8 cellular contexts compared by ENCODE assay signal in the genomic region with DNA sequence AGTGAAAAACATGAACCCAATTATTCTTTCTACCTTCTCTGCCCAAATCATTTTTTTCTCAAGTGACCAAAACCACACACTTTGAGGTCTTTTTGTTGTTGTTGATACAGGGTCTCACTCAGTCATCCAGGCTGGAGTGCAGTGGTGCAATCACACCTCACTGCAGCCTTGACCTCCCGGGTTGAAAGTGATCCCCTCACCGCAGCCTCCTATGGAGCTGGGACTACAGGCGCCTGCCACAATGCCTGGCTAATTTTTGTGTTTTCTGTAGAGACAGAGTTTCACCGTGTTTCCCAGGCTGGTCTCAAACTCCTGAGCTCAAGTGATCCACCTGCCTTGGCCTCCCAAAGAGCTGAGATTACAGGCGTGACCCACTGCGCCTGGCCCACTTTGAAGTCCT. TPM values are rescaled to one million over a fixed set of nuclear protein-coding genes. Genes with fewer than 3 reads are reported as not detected.
DNase-seq lines count a peak whose midpoint lies in the region; ATAC-seq, FAIRE-seq and TF ChIP-seq lines count a peak whose summit lies in the region.
"Not testable (repeated sequence)": the region's sequence is repeated elsewhere in the genome, so short reads cannot be mapped to it uniquely, and the experiment has no call there.

No MANE protein-coding gene starts in this region.

- H3K79me2 ChIP-seq in HepG2 (ENCODE audit: insufficient read depth, low read length) (peaks cover 88% of the 10 kb centered on the region), osteoblast (ENCODE audit: insufficient read depth, low read length) (peaks cover 95% of the 10 kb centered on the region)

- H3K4me1 ChIP-seq in BLaER1 (peaks cover 36% of the 10 kb centered on the region), HEK293 (ENCODE audit: control insufficient read depth, insufficient read depth, low read length) (peaks cover 13% of the 10 kb centered on the region), RWPE2 (ENCODE audit: insufficient read depth, poor library complexity, severe bottlenecking) (peaks cover 31% of the 10 kb centered on the region), HepG2 (ENCODE audit: insufficient read depth, low read length) (peaks cover 90% of the 10 kb centered on the region), osteoblast (ENCODE audit: insufficient read depth, low read length) (peaks cover 13% of the 10 kb centered on the region), tibial artery (peaks cover 4 to 86% (median 35%) of the 10 kb centered on the region in 4 donors)
- not testable (repeated sequence) for H3K4me1 ChIP-seq in endodermal cell (ENCODE audit: control insufficient read depth, insufficient read depth, low read length)

- DNase-seq in RWPE2 (ENCODE audit: low spot score); activated naive CD8-positive, alpha-beta T cell treated with anti-CD3 and anti-CD28 coated beads, Interleukin-2, amount 10 ng/mL, durations not matched to agents 7 days and 5 days; endodermal cell; osteoblast (ENCODE audit: insufficient read length, low spot score, missing footprints); tibial artery: not testable (repeated sequence)
- peak; percentile 82 for DNase-seq in HepG2 (ENCODE audit: low spot score)

- ATAC-seq in RWPE2 (ENCODE audit: low read depth); activated naive CD8-positive, alpha-beta T cell treated with anti-CD3 and anti-CD28 coated beads, Interleukin-2, amount 10 ng/mL, durations not matched to agents 7 days and 5 days (ENCODE audit: low read depth): not testable (repeated sequence)
- peak; percentile 94 for ATAC-seq in HepG2

- 92% methylated on average over 6 of the region's 6 CpGs for whole genome bisulfite sequencing in endodermal cell (ENCODE audit: insufficient coverage in 1 of 2, insufficient read length in 1 of 2), 2 experiments
- WGBS in HepG2 (ENCODE audit: low lambda C conversion rate): 3% methylated on average over 6 of the region's 6 CpGs

- not testable (repeated sequence) for H3K9me3 ChIP-seq in BLaER1; HEK293 (ENCODE audit: control insufficient read depth, insufficient read depth, low read depth, low read length); RWPE2 (ENCODE audit: severe bottlenecking); HepG2 (ENCODE audit: low read length); osteoblast (ENCODE audit: low read depth, low read length); tibial artery
- H3K9me3 ChIP-seq in endodermal cell (ENCODE audit: control insufficient read depth, low read length): peaks cover 26% of the 10 kb centered on the region

- TF ChIP-seq POLR2A in HepG2 (IDR thresholded peaks at IDR 0.05; ENCODE audit: insufficient read depth in 1 of 2, low read depth in 2 of 2, low read length in 2 of 2): not testable (repeated sequence)

- not testable (repeated sequence) for H3K27ac Mint-ChIP-seq in activated naive CD8-positive, alpha-beta T cell treated with anti-CD3 and anti-CD28 coated beads, Interleukin-2, amount 10 ng/mL, durations not matched to agents 7 days and 5 days
- peak overlapping the region; percentile 2 for H3K27ac Mint-ChIP-seq in endodermal cell

- not testable (repeated sequence) for H2AFZ ChIP-seq in HepG2 (ENCODE audit: low read length); osteoblast (ENCODE audit: low read length)

- CTCF ChIA-PET in HEK293 (lab: Yijun Ruan, JAX): interaction anchor here (0.6 kb wide), 1 partner anchor 119 kb away, joined by 4 read pairs; no protein-coding TSS in a partner anchor
- CTCF ChIA-PET in HepG2 (lab: Yijun Ruan, JAX; ENCODE audit: low intra/inter-chr PET ratio, low total read pairs): not testable (repeated sequence)

- POLR2A ChIA-PET in HEK293 (lab: Yijun Ruan, JAX); activated naive CD8-positive, alpha-beta T cell treated with anti-CD3 and anti-CD28 coated beads, Interleukin-2, amount 10 ng/mL, durations not matched to agents 7 days and 5 days (lab: Charles Lee): not testable (repeated sequence)
- POLR2A ChIA-PET in HepG2 (lab: Yijun Ruan, JAX): interaction anchor here (0.8 to 1.4 kb wide), 4 partner anchors 9 to 36 kb away, joined by 3 to 6 read pairs (median 4); partner anchors contain the start of gene CTNNA1

- H3K27me3 Mint-ChIP-seq in activated naive CD8-positive, alpha-beta T cell treated with anti-CD3 and anti-CD28 coated beads, Interleukin-2, amount 10 ng/mL, durations not matched to agents 7 days and 5 days: peaks cover 51% of the 10 kb centered on the region
- not testable (repeated sequence) for H3K27me3 Mint-ChIP-seq in endodermal cell (ENCODE audit: insufficient read depth)

- peak; percentile 95 for FAIRE-seq in HepG2 (lab: Jason Lieb, UNC)

- not testable (repeated sequence) for H3K36me3 Mint-ChIP-seq in activated naive CD8-positive, alpha-beta T cell treated with anti-CD3 and anti-CD28 coated beads, Interleukin-2, amount 10 ng/mL, durations not matched to agents 7 days and 5 days
- peaks cover 61% of the 10 kb centered on the region for H3K36me3 Mint-ChIP-seq in endodermal cell (ENCODE audit: low read depth)

- H3K27ac ChIP-seq in BLaER1; HEK293 (ENCODE audit: extremely low read depth, low read depth, low read length); endodermal cell (ENCODE audit: low read depth, low read length): not testable (repeated sequence)
- H3K27ac ChIP-seq in RWPE2 (ENCODE audit: poor library complexity, severe bottlenecking): peak overlapping the region; percentile 13
- peak overlapping the region; percentile 83 for H3K27ac ChIP-seq in HepG2 (ENCODE audit: extremely low read length, insufficient read depth, low read length)
- H3K27ac ChIP-seq in osteoblast (ENCODE audit: low read depth, low read length): peak overlapping the region; percentile 12
- peak overlapping the region; percentile 6 to 13 for H3K27ac ChIP-seq in tibial artery

- TF ChIP-seq EP300 in HepG2 (IDR thresholded peaks at IDR 0.05; ENCODE audit: low read depth in 2 of 2, low read length in 2 of 2) (peak in 1 of 2 experiments; percentile 61; a peak in 1 of 4 replicates), HepG2 (CRISPR knock-in tag; IDR thresholded peaks at IDR 0.05; ENCODE audit: borderline replicate concordance) (peak; percentile 36; the same call in 1 of the 2 replicates)

- H3K4me2 ChIP-seq in BLaER1: peak overlapping the region; percentile 64
- H3K4me2 ChIP-seq in HepG2 (ENCODE audit: low read depth, low read length): peak overlapping the region; percentile 78
- H3K4me2 ChIP-seq in osteoblast (ENCODE audit: insufficient read depth, low read length): not testable (repeated sequence)

- H3K27me3 ChIP-seq in BLaER1; RWPE2 (ENCODE audit: insufficient read depth, poor library complexity, severe bottlenecking); endodermal cell (ENCODE audit: control insufficient read depth, insufficient read depth, low read length, poor library complexity, severe bottlenecking); HepG2 (ENCODE audit: control insufficient read depth in 1 of 2, insufficient read depth in 2 of 2, low read length in 2 of 2); osteoblast (ENCODE audit: insufficient read depth, low read length); tibial artery: not testable (repeated sequence)

- not testable (repeated sequence) for H3K4me3 ChIP-seq in BLaER1; HEK293 (ENCODE audit: low read depth, low read length); RWPE2 (ENCODE audit: severe bottlenecking); endodermal cell (ENCODE audit: low read length); osteoblast (ENCODE audit: insufficient read depth, low read length); tibial artery
- H3K4me3 ChIP-seq in HepG2 (replicated peaks in 1 of 3; ENCODE audit: insufficient read depth in 1 of 3, low read depth in 2 of 3, low read length in 3 of 3): peak overlapping the region in 2 of 3 experiments; percentile 31 to 44; a peak in 2 of 6 replicates

- peaks cover 19% of the 10 kb centered on the region for H3K4me1 Mint-ChIP-seq in activated naive CD8-positive, alpha-beta T cell treated with anti-CD3 and anti-CD28 coated beads, Interleukin-2, amount 10 ng/mL, durations not matched to agents 7 days and 5 days
- peaks cover 19% of the 10 kb centered on the region for H3K4me1 Mint-ChIP-seq in endodermal cell

- in situ Hi-C loops in HepG2 (cut with HindIII; ENCODE audit: extremely low pct_ligation_motif_present, low pct_unique_long_range_greater_than_20kb): not testable (repeated sequence)

- not testable (repeated sequence) for H3K9me3 Mint-ChIP-seq in activated naive CD8-positive, alpha-beta T cell treated with anti-CD3 and anti-CD28 coated beads, Interleukin-2, amount 10 ng/mL, durations not matched to agents 7 days and 5 days
- H3K9me3 Mint-ChIP-seq in endodermal cell: peaks cover 29% of the 10 kb centered on the region

- H3K9ac ChIP-seq in BLaER1; endodermal cell (ENCODE audit: extremely low read depth, low read length, poor library complexity, severe bottlenecking): not testable (repeated sequence)
- H3K9ac ChIP-seq in HepG2 (ENCODE audit: insufficient read depth, low read depth, low read length): peak overlapping the region; percentile 45; the same call in 1 of the 2 replicates

- H3K4me3 Mint-ChIP-seq in activated naive CD8-positive, alpha-beta T cell treated with anti-CD3 and anti-CD28 coated beads, Interleukin-2, amount 10 ng/mL, durations not matched to agents 7 days and 5 days: peak overlapping the region; percentile 25
- H3K4me3 Mint-ChIP-seq in endodermal cell: not testable (repeated sequence)

- intact Hi-C loops in HepG2 (cut with micrococcal nuclease; ENCODE audit: unreplicated experiment): loop anchor here (1.0 kb wide), 1 partner anchor 30 kb away; no protein-coding TSS in a partner anchor
- intact Hi-C loops in tibial artery (cut with DNase I; ENCODE audit: low total_unique reads): not testable (repeated sequence)

- not testable (repeated sequence) for BruUV-seq in HepG2 (replicated peaks; lab: Mats Ljungman, UMichigan)

- H3K36me3 ChIP-seq in BLaER1: peaks cover 42% of the 10 kb centered on the region
- H3K36me3 ChIP-seq in HEK293 (ENCODE audit: control insufficient read depth in 2 of 2, insufficient read depth in 1 of 2, low read length in 2 of 2): peaks cover 9 to 11% of the 10 kb centered on the region in 2 experiments; a peak in 2 of 3 replicates
- H3K36me3 ChIP-seq in RWPE2 (ENCODE audit: low read depth): peaks cover 64% of the 10 kb centered on the region
- peaks cover 43% of the 10 kb centered on the region for H3K36me3 ChIP-seq in endodermal cell (ENCODE audit: control insufficient read depth, insufficient read depth, low read length)
- not testable (repeated sequence) for H3K36me3 ChIP-seq in HepG2 (replicated peaks in 1 of 2; ENCODE audit: control insufficient read depth in 1 of 2, insufficient read depth in 2 of 2, low read length in 2 of 2)
- H3K36me3 ChIP-seq in osteoblast (ENCODE audit: insufficient read depth, low read length): peaks cover 15% of the 10 kb centered on the region
- H3K36me3 ChIP-seq in tibial artery: peaks cover 7 to 15% (median 9%) of the 10 kb centered on the region in 3 donors

- not testable (repeated sequence) for TF ChIP-seq CTCF in HEK293 (tag by site-specific recombination; IDR thresholded peaks at IDR 0.05); RWPE2 (IDR thresholded peaks at IDR 0.05; ENCODE audit: poor library complexity, severe bottlenecking); endodermal cell (conservative IDR thresholded peaks at IDR 0.05); HepG2 (CRISPR knock-in tag; IDR thresholded peaks at IDR 0.05); osteoblast (IDR thresholded peaks at IDR 0.05; ENCODE audit: extremely low read depth, low read depth, low read length); tibial artery (IDR thresholded peaks at IDR 0.05)

- peaks cover 100% of the 10 kb centered on the region for H4K20me1 ChIP-seq in BLaER1
- H4K20me1 ChIP-seq in HepG2 (ENCODE audit: insufficient read depth, low read length): peaks cover 57% of the 10 kb centered on the region
- peaks cover 64% of the 10 kb centered on the region for H4K20me1 ChIP-seq in osteoblast (ENCODE audit: insufficient read depth, low read length)

- TF ChIP-seq RAD21 in HepG2 (CRISPR knock-in tag; IDR thresholded peaks at IDR 0.05): not testable (repeated sequence)

RNA-seq across cellular contexts. Expression of gene CTNNA1, which starts 8.4 kb away (rescaled TPM):
- total RNA-seq in activated naive CD8-positive, alpha-beta T cell treated with anti-CD3 and anti-CD28 coated beads, Interleukin-2, amount 10 ng/mL, durations not matched to agents 7 days and 5 days: 10 to 100 TPM; 23.1 to 24.2 TPM
- 100 to 1,000 TPM; 298 to 305 TPM for total RNA-seq in endodermal cell
- 251 TPM for polyA plus RNA-seq in endodermal cell (2013, experiment 1 of 2)
- polyA plus RNA-seq in endodermal cell (2013, experiment 2 of 2): 256 TPM
- 162 and 212 TPM in 2 replicates for total RNA-seq in HepG2 (2016; rRNA removed; fragmentation: Illumina TruSeq; extraction: Trizol)
- 34.3 and 40.0 TPM in 2 replicates for total RNA-seq in HepG2 (2016; cell fraction: cytosol; rRNA removed; fragmentation: Illumina TruSeq; extraction: Trizol; ENCODE audit: low read depth)
- 166 and 189 TPM in 2 replicates for total RNA-seq in HepG2 (2016; cell fraction: insoluble cytoplasmic fraction; rRNA removed; fragmentation: Illumina TruSeq; extraction: Trizol)
- total RNA-seq in HepG2 (2016; cell fraction: membrane; rRNA removed; fragmentation: Illumina TruSeq; extraction: Trizol): 32.3 and 34.9 TPM in 2 replicates
- total RNA-seq in HepG2 (2016; cell fraction: nucleus; rRNA removed; fragmentation: Illumina TruSeq; extraction: Trizol): 120 and 139 TPM in 2 replicates
- polyA plus RNA-seq in HepG2 (2011; rRNA removed): 66.8 and 72.4 TPM in 2 replicates
- 78.6 and 78.9 TPM in 2 replicates for polyA plus RNA-seq in HepG2 (2011; cell fraction: cytosol; rRNA removed)
- 101 and 107 TPM in 2 replicates for polyA plus RNA-seq in HepG2 (2011; cell fraction: nucleus; rRNA removed)
- polyA plus RNA-seq in HepG2 (2012): 129 and 131 TPM in 2 replicates
- 5.9 and 7.5 TPM in 2 replicates for polyA plus RNA-seq in HepG2 (2016; cell fraction: cytosol; fragmentation: Illumina TruSeq; extraction: Trizol; ENCODE audit: low read depth)
- 153 and 162 TPM in 2 replicates for polyA plus RNA-seq in HepG2 (2016; cell fraction: insoluble cytoplasmic fraction; fragmentation: Illumina TruSeq; extraction: Trizol; ENCODE audit: low read depth)
- polyA plus RNA-seq in HepG2 (2016; cell fraction: membrane; fragmentation: Illumina TruSeq; extraction: Trizol; ENCODE audit: low read depth): 14.8 and 19.2 TPM in 2 replicates
- 115 and 117 TPM in 2 replicates for polyA plus RNA-seq in HepG2 (2016; cell fraction: nucleus; fragmentation: Illumina TruSeq; extraction: Trizol; ENCODE audit: insufficient read depth, low read depth)
- 101 and 109 TPM in 2 replicates for polyA minus RNA-seq in HepG2 (2011; rRNA and poly(A)+ RNA removed; ENCODE audit: low replicate concordance)
- polyA minus RNA-seq in HepG2 (2011; cell fraction: cytosol; rRNA and poly(A)+ RNA removed): 115 and 142 TPM in 2 replicates
- 116 and 117 TPM in 2 replicates for polyA minus RNA-seq in HepG2 (2011; cell fraction: nucleus; rRNA and poly(A)+ RNA removed)
- total RNA-seq in osteoblast: 432 and 448 TPM in 2 replicates
